ENCODE assay signal across 10 cellular contexts in the genomic region with DNA sequence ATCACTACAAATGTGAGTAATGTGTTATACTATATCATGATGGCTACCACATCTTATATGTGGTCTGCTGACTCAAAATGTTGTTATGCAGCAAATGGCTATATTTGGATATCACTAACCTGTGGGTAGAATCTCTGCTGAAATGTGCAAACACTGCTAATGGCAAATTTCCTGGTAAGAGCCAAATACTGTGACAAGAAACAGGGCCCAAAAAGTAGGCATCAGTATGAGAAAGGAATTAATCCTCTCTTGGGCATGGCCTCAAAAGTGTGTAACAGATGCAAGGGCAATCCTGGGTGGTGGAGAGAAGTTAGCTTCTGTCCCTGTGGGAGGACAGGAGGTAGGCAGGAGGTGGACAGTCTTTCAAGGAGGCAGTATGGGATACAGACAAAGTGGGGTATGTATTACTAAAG. TPM values are rescaled to one million over a fixed set of nuclear protein-coding genes. Genes with fewer than 3 reads are reported as not detected.
DNase-seq lines count a peak whose midpoint lies in the region; ATAC-seq and TF ChIP-seq lines count a peak whose summit lies in the region.
"Had no signal": no experiment of that assay in that cellular context is flagged by ENCODE, and none has a peak within 500 bp of the region (broad histone marks: within the 10 kb centered on the region; RNA-seq: fewer than 3 reads in every experiment).

No MANE protein-coding gene starts in this region.

- CTCF ChIA-PET in activated CD4-positive, alpha-beta T cell treated with anti-CD3 and anti-CD28 coated beads, Interleukin-2, amount 10 ng/mL, durations not matched to agents 7 days and 5 days (lab: Charles Lee), result interaction anchor here (0.6 to 1.3 kb wide), 3 partner anchors 11 to 52 kb away, joined by 3 to 5 read pairs (median 3); no protein-coding TSS in a partner anchor
- CTCF ChIA-PET in activated CD4-positive, alpha-beta memory T cell treated with anti-CD3 and anti-CD28 coated beads for 36 hours (lab: Charles Lee), result no interaction called here

- peaks cover 10% of the 10 kb centered on the region for H3F3A ChIP-seq in smooth muscle cell (ENCODE audit: low read depth)

- H3K27me3 ChIP-seq in smooth muscle cell (ENCODE audit: low read depth), result no peaks in the 10 kb centered on the region
- H3K27me3 ChIP-seq: colonic mucosa had no signal

- H3K9me3 ChIP-seq in smooth muscle cell (replicated peaks; ENCODE audit: low read depth), result no peaks in the 10 kb centered on the region
- H3K9me3 ChIP-seq: colonic mucosa had no signal

- peak overlapping the region; percentile 86 for H3K27ac ChIP-seq in smooth muscle cell (ENCODE audit: low read depth)
- H3K27ac ChIP-seq: colonic mucosa had no signal

- H3K9me3 Mint-ChIP-seq in activated CD4-positive, alpha-beta T cell treated with anti-CD3 and anti-CD28 coated beads, Interleukin-2, amount 10 ng/mL, durations not matched to agents 7 days and 5 days, result no peaks in the 10 kb centered on the region
- no peaks in the 10 kb centered on the region for H3K9me3 Mint-ChIP-seq in activated CD4-positive, alpha-beta memory T cell treated with anti-CD3 and anti-CD28 coated beads for 36 hours
- no peaks in the 10 kb centered on the region for H3K9me3 Mint-ChIP-seq in naive thymus-derived CD8-positive, alpha-beta T cell

- peak overlapping the region; percentile 20 for H3K9ac ChIP-seq in smooth muscle cell (ENCODE audit: low read depth)

- peaks cover 33% of the 10 kb centered on the region for H3K4me1 Mint-ChIP-seq in activated CD4-positive, alpha-beta T cell treated with anti-CD3 and anti-CD28 coated beads, Interleukin-2, amount 10 ng/mL, durations not matched to agents 7 days and 5 days
- H3K4me1 Mint-ChIP-seq in activated CD4-positive, alpha-beta memory T cell treated with anti-CD3 and anti-CD28 coated beads for 36 hours (ENCODE audit: low read depth), result peaks cover 46% of the 10 kb centered on the region
- H3K4me1 Mint-ChIP-seq in naive thymus-derived CD8-positive, alpha-beta T cell, result peaks cover 9 to 59% (median 52%) of the 10 kb centered on the region in 4 donors

- no peak overlapping the region for H3K4me3 Mint-ChIP-seq in activated CD4-positive, alpha-beta T cell treated with anti-CD3 and anti-CD28 coated beads, Interleukin-2, amount 10 ng/mL, durations not matched to agents 7 days and 5 days
- H3K4me3 Mint-ChIP-seq in activated CD4-positive, alpha-beta memory T cell treated with anti-CD3 and anti-CD28 coated beads for 36 hours, result no peak overlapping the region
- no peak overlapping the region for H3K4me3 Mint-ChIP-seq in naive thymus-derived CD8-positive, alpha-beta T cell
- H3K4me3 Mint-ChIP-seq: B cell had no signal

- no peak for TF ChIP-seq CTCF in smooth muscle cell (IDR thresholded peaks at IDR 0.05; ENCODE audit: borderline replicate concordance, insufficient read depth, poor library complexity, severe bottlenecking)

- peaks cover 2% of the 10 kb centered on the region for H3K36me3 ChIP-seq in smooth muscle cell (ENCODE audit: low read depth)
- H3K36me3 ChIP-seq: colonic mucosa had no signal

- H3K79me2 ChIP-seq in smooth muscle cell (ENCODE audit: low read depth), result peaks cover 99% of the 10 kb centered on the region

- H2AFZ ChIP-seq in smooth muscle cell (ENCODE audit: low read depth), result no peak overlapping the region

- peak; percentile 82 for ATAC-seq in HG02981 (IDR thresholded peaks at IDR 0.05; ENCODE audit: unreplicated experiment)
- no peak for ATAC-seq in naive thymus-derived CD8-positive, alpha-beta T cell

- H3K4me1 ChIP-seq in smooth muscle cell (ENCODE audit: low read depth), result peaks cover 15% of the 10 kb centered on the region
- H3K4me1 ChIP-seq: colonic mucosa had no signal

- POLR2A ChIA-PET in activated CD4-positive, alpha-beta T cell treated with anti-CD3 and anti-CD28 coated beads, Interleukin-2, amount 10 ng/mL, durations not matched to agents 7 days and 5 days (lab: Charles Lee), result no interaction called here
- POLR2A ChIA-PET in activated CD4-positive, alpha-beta memory T cell treated with anti-CD3 and anti-CD28 coated beads for 36 hours (lab: Charles Lee), result no interaction called here
- POLR2A ChIA-PET in naive thymus-derived CD8-positive, alpha-beta T cell (lab: Charles Lee), result no interaction called here

- no peaks in the 10 kb centered on the region for H3K27me3 Mint-ChIP-seq in activated CD4-positive, alpha-beta T cell treated with anti-CD3 and anti-CD28 coated beads, Interleukin-2, amount 10 ng/mL, durations not matched to agents 7 days and 5 days
- H3K27me3 Mint-ChIP-seq in activated CD4-positive, alpha-beta memory T cell treated with anti-CD3 and anti-CD28 coated beads for 36 hours, result no peaks in the 10 kb centered on the region
- no peaks in the 10 kb centered on the region for H3K27me3 Mint-ChIP-seq in naive thymus-derived CD8-positive, alpha-beta T cell
- H3K27me3 Mint-ChIP-seq: B cell had no signal

- H3K4me3 ChIP-seq in smooth muscle cell, result no peak overlapping the region
- H3K4me3 ChIP-seq: colonic mucosa had no signal

- H3K27ac Mint-ChIP-seq in activated CD4-positive, alpha-beta T cell treated with anti-CD3 and anti-CD28 coated beads, Interleukin-2, amount 10 ng/mL, durations not matched to agents 7 days and 5 days, result peak overlapping the region; percentile 61
- peak overlapping the region; percentile 75 for H3K27ac Mint-ChIP-seq in activated CD4-positive, alpha-beta memory T cell treated with anti-CD3 and anti-CD28 coated beads for 36 hours
- H3K27ac Mint-ChIP-seq in naive thymus-derived CD8-positive, alpha-beta T cell, result peak overlapping the region in 2 of 10 donors; percentile 64 to 85
- H3K27ac Mint-ChIP-seq: B cell had no signal

- peaks cover 97% of the 10 kb centered on the region for H4K20me1 ChIP-seq in smooth muscle cell (ENCODE audit: low read depth)

- intact Hi-C loops in activated CD4-positive, alpha-beta memory T cell treated with anti-CD3 and anti-CD28 coated beads for 36 hours (cut with micrococcal nuclease), result loop anchor here (1.0 to 5.0 kb wide), 6 partner anchors 14 to 402 kb away; partner anchors contain the start of genes ATF2 and ATP5MC3

- peaks cover 18% of the 10 kb centered on the region for H3K36me3 Mint-ChIP-seq in activated CD4-positive, alpha-beta T cell treated with anti-CD3 and anti-CD28 coated beads, Interleukin-2, amount 10 ng/mL, durations not matched to agents 7 days and 5 days (ENCODE audit: low read depth)
- peaks cover 8% of the 10 kb centered on the region for H3K36me3 Mint-ChIP-seq in activated CD4-positive, alpha-beta memory T cell treated with anti-CD3 and anti-CD28 coated beads for 36 hours
- H3K36me3 Mint-ChIP-seq in naive thymus-derived CD8-positive, alpha-beta T cell, result peaks cover 0 to 22% (median 2%) of the 10 kb centered on the region in 3 donors

- peak overlapping the region; percentile 63 for H3K4me2 ChIP-seq in smooth muscle cell

- peak; percentile 17 for DNase-seq in activated CD4-positive, alpha-beta T cell treated with anti-CD3 and anti-CD28 coated beads, Interleukin-2, amount 10 ng/mL, durations not matched to agents 7 days and 5 days
- no peak for DNase-seq in activated CD4-positive, alpha-beta T cell treated with anti-CD3 and anti-CD28 coated beads for 48 hours
- DNase-seq in activated CD4-positive, alpha-beta memory T cell treated with anti-CD3 and anti-CD28 coated beads for 36 hours, result no peak
- no peak for DNase-seq in smooth muscle cell (lab: John Stamatoyannopoulos, UW; ENCODE audit: unreplicated experiment)
- DNase-seq in NCI-H510A treated with DMSO at 0.1 percent for 48 hours (lab: John Stamatoyannopoulos, UW), result no peak
- DNase-seq in NCI-H2227 treated with DMSO at 0.1 percent for 48 hours (lab: John Stamatoyannopoulos, UW), result no peak
- DNase-seq in naive thymus-derived CD8-positive, alpha-beta T cell, result no peak
- DNase-seq: colonic mucosa had no signal

RNA-seq across cellular contexts. Expression of gene ATF2, which starts 13.3 kb away (rescaled TPM):
- 10 to 100 TPM; 57.9 to 62.1 TPM for total RNA-seq in activated CD4-positive, alpha-beta T cell treated with anti-CD3 and anti-CD28 coated beads, Interleukin-2, amount 10 ng/mL, durations not matched to agents 7 days and 5 days
- total RNA-seq in activated CD4-positive, alpha-beta memory T cell treated with anti-CD3 and anti-CD28 coated beads for 36 hours, result 10 to 100 TPM; 46.9 to 48.5 TPM
- 59.6 and 72.5 TPM in 2 replicates for total RNA-seq in smooth muscle cell
- polyA plus RNA-seq in smooth muscle cell, result 17.8 and 28.0 TPM in 2 replicates
- 10 to 100 TPM; 58.2 to 62.8 TPM for total RNA-seq in naive thymus-derived CD8-positive, alpha-beta T cell
- 10 to 100 TPM; 19.5 to 36.5 (median 27.6) TPM for polyA plus RNA-seq in naive thymus-derived CD8-positive, alpha-beta T cell

RNA-seq across cellular contexts. Expression of gene ATP5MC3, which starts 26.8 kb away (rescaled TPM):
- total RNA-seq in activated CD4-positive, alpha-beta T cell treated with anti-CD3 and anti-CD28 coated beads, Interleukin-2, amount 10 ng/mL, durations not matched to agents 7 days and 5 days, result 100 to 1,000 TPM; 191 to 213 TPM
- 100 to 1,000 TPM; 346 to 347 TPM for total RNA-seq in activated CD4-positive, alpha-beta memory T cell treated with anti-CD3 and anti-CD28 coated beads for 36 hours
- total RNA-seq in smooth muscle cell, result 204 and 251 TPM in 2 replicates
- 452 and 519 TPM in 2 replicates for polyA plus RNA-seq in smooth muscle cell
- total RNA-seq in naive thymus-derived CD8-positive, alpha-beta T cell, result 10 to 100 TPM; 77.6 to 83.9 TPM
- 100 to 1,000 TPM; 363 to 420 (median 406) TPM for polyA plus RNA-seq in naive thymus-derived CD8-positive, alpha-beta T cell
